In the genomic region with DNA sequence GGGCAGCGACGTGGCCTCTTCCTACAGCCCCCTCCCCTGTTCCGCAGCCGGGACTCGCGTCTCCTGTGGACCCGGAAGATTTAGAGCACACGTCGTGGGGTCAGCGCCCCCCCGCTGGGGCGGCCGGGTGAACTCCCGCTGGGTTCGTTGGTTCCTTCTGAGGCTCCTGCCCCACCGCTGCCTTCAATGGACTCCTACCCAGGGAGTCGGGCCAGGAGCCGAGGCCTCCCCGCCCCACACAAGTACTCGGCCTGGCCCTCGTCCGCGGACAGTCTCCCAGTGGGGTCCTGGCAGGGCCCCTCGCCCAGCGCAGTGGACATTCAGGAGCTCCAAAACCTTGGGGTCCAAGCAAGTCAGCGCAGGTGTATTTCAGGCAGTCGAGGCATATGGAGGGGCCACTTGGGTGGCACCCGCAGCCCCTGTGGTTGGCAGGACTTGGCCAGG, we compare ENCODE assay signal across 8 cellular contexts. TPM values are rescaled to one million over a fixed set of nuclear protein-coding genes. Genes with fewer than 3 reads are reported as not detected.
DNase-seq lines count a peak whose midpoint lies in the region; ATAC-seq and TF ChIP-seq lines count a peak whose summit lies in the region.

No MANE protein-coding gene starts in this region.

- H3K36me3 ChIP-seq in adipocyte (ENCODE audit: control insufficient read depth, insufficient read depth, low read length, severe bottlenecking) (no peaks in the 10 kb centered on the region), suprapubic skin (no peaks in the 10 kb centered on the region), adrenal gland (replicated peaks in 1 of 2) (no peaks in the 10 kb centered on the region)

- peaks cover 36% of the 10 kb centered on the region for H3K4me1 ChIP-seq in adipocyte (ENCODE audit: control insufficient read depth, insufficient read depth, low read length)
- H3K4me1 ChIP-seq in suprapubic skin: peaks cover 47% of the 10 kb centered on the region
- H3K4me1 ChIP-seq in adrenal gland (replicated peaks in 1 of 2): peaks cover 4 to 30% of the 10 kb centered on the region in 2 donors

- H3K4me3 Mint-ChIP-seq in immature natural killer cell: peak overlapping the region; percentile 35 to 76 (median 57)

- WGBS in suprapubic skin: 5% methylated on average over 11 of the region's 28 CpGs
- WGBS in adrenal gland, 4 donors: 17 to 40% (median 21%) methylated on average over 1 to 28 of the region's 28 CpGs; no CpG with 5 or more reads in 1 of the 4 donors

- H3K36me3 Mint-ChIP-seq in immature natural killer cell: no peaks in the 10 kb centered on the region

- peaks cover 0 to 4% of the 10 kb centered on the region in 2 donors for H3K4me1 Mint-ChIP-seq in immature natural killer cell

- H3K9me3 Mint-ChIP-seq in immature natural killer cell: no peaks in the 10 kb centered on the region

- H3K27ac ChIP-seq in suprapubic skin: peak overlapping the region; percentile 14
- no peak overlapping the region for H3K27ac ChIP-seq in adrenal gland

- intact Hi-C loops in Right ventricle myocardium inferior (cut with DNase I): no loop called here
- intact Hi-C loops in cardiac septum (cut with DNase I): loop anchor here (10.0 kb wide), 1 partner anchor 725 kb away; no protein-coding TSS in a partner anchor
- intact Hi-C loops in adrenal gland (cut with DNase I): no loop called here

- H3K9me3 ChIP-seq in adipocyte (ENCODE audit: control insufficient read depth, low read length) (no peaks in the 10 kb centered on the region), suprapubic skin (no peaks in the 10 kb centered on the region), adrenal gland (replicated peaks in 1 of 3) (no peaks in the 10 kb centered on the region)

- H3K4me3 ChIP-seq in adipocyte (ENCODE audit: low read length): peak overlapping the region; percentile 95
- H3K4me3 ChIP-seq in suprapubic skin: peak overlapping the region; percentile 68
- H3K4me3 ChIP-seq in adrenal gland: peak overlapping the region in 1 of 4 donors; percentile 51

- DNase-seq in Right ventricle myocardium inferior (ENCODE audit: missing footprints): peak; percentile 69
- DNase-seq in cardiac septum (ENCODE audit: low spot score): no peak
- DNase-seq in adipocyte (ENCODE audit: low read depth): peak; percentile 45
- no peak for DNase-seq in immature natural killer cell
- DNase-seq in suprapubic skin (ENCODE audit: low spot score in 2 of 2): peak in 1 of 2 donors; percentile 83
- DNase-seq in SK-N-DZ (ENCODE audit: low spot score): no peak
- DNase-seq in adrenal gland: no peak

- TF ChIP-seq EP300 in suprapubic skin (IDR thresholded peaks at IDR 0.05): no peak

- no peaks in the 10 kb centered on the region for H3K27me3 ChIP-seq in adipocyte (replicated peaks; ENCODE audit: control insufficient read depth, insufficient read depth, low read length)
- H3K27me3 ChIP-seq in suprapubic skin: peaks cover 73% of the 10 kb centered on the region
- peaks cover 55% of the 10 kb centered on the region for H3K27me3 ChIP-seq in adrenal gland

- peak overlapping the region; percentile 84 for H3K9ac ChIP-seq in adipocyte (ENCODE audit: low read length)

- TF ChIP-seq CTCF in suprapubic skin (IDR thresholded peaks at IDR 0.05) (no peak), adrenal gland (IDR thresholded peaks at IDR 0.05) (no peak)

- ATAC-seq in Right ventricle myocardium inferior: no peak
- no peak for ATAC-seq in GM19463 (IDR thresholded peaks at IDR 0.05; ENCODE audit: unreplicated experiment)

- TF ChIP-seq POLR2A in suprapubic skin (IDR thresholded peaks at IDR 0.05): no peak
- TF ChIP-seq POLR2A in adrenal gland (IDR thresholded peaks at IDR 0.05): no peak

- H3K27ac Mint-ChIP-seq in immature natural killer cell: no peak overlapping the region

- peaks cover 0 to 16% (median 7%) of the 10 kb centered on the region in 3 donors for H3K27me3 Mint-ChIP-seq in immature natural killer cell (ENCODE audit: low read depth in 3 of 3)

RNA-seq across cellular contexts. Expression of gene MMP17, which starts 1.2 kb away (rescaled TPM):
- 0.73 TPM for total RNA-seq in Right ventricle myocardium inferior
- 0.78 TPM for total RNA-seq in cardiac septum
- polyA plus RNA-seq in immature natural killer cell: under 1 TPM in 1 of 3 donors, not detected in 2; 0.72 TPM
- 10 to 100 TPM in 1 of 4 donors, 1 to 10 TPM in 3; 3.0 to 10.1 (median 5.6) TPM for total RNA-seq in suprapubic skin
- 58.1 and 70.5 TPM in 2 replicates for polyA plus RNA-seq in SK-N-DZ (2014; cell fraction: cytosol; rRNA removed)
- polyA plus RNA-seq in SK-N-DZ (2014; cell fraction: nucleus; rRNA removed): 85.7 and 155 TPM in 2 replicates
- 1 to 10 TPM in 4 of 8 donors, under 1 TPM in 3, not detected in 1; 0.32 to 3.9 (median 1.1) TPM for total RNA-seq in adrenal gland
- polyA plus RNA-seq in adrenal gland: 10 to 100 TPM in 1 of 3 donors, 1 to 10 TPM in 1, under 1 TPM in 1; 0.46 to 16.5 (median 5.7) TPM

Comparison
In these comparisons a context has a peak if more than half of its experiments do, and no peak if none do; other contexts are left out.
1. DNase-seq: peak in Right ventricle myocardium inferior (single experiment) and adipocyte (single experiment); none in cardiac septum (single experiment), immature natural killer cell (0 of 3), SK-N-DZ (single experiment) and adrenal gland (0 of 7).